1 cellular context compared by ENCODE assay signal in genomic region chr10:21726601-21727295, GRCh38.
TF ChIP-seq lines count a peak whose summit lies in the region.

No MANE protein-coding gene starts in this region.

TF ChIP-seq in WTC11, 78 proteins besides CTCF, POLR2A, EP300 and RAD21 (continued from another document):
- TF ChIP-seq ATF6 (CRISPR knock-in tag; IDR thresholded peaks at IDR 0.05), result no peak
